ENCODE assay signal across 26 cellular contexts in the genomic region with DNA sequence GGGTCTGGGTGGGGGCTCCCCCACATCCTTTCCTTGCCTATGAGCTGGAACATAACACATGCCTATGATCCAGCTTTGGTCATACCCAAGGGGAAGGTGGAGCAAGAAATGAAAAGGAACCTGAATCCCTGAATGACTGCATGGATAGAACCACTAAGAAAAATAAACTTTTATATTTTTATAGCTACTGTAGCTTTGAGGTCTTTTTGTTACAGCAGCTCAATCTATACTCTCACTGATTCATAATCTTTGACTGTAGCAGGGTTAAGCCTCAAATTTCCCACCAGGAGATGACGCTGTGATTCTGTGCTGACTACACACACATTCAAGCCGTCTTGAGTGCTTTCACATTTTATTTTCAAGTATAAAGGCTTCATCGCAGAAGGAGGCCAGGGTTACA. TPM values are rescaled to one million over a fixed set of nuclear protein-coding genes. Genes with fewer than 3 reads are reported as not detected.
A peak's percentile ranks its signal among the peaks of the same experiment; 100 is the strongest.
DNase-seq lines count a peak whose midpoint lies in the region; ATAC-seq, FAIRE-seq and TF ChIP-seq lines count a peak whose summit lies in the region.
"Had no signal": no experiment of that assay in that cellular context is flagged by ENCODE, and none has a peak within 500 bp of the region (broad histone marks: within the 10 kb centered on the region; RNA-seq: fewer than 3 reads in every experiment).

No MANE protein-coding gene starts in this region.

- peak; percentile 41 for FAIRE-seq in GM12878 (lab: Jason Lieb, UNC)
- FAIRE-seq: A204.1, G401.6, HTR-8/SVneo had no signal

- H3K27ac Mint-ChIP-seq in CD8-positive, alpha-beta T cell = peak overlapping the region; percentile 60
- H3K27ac Mint-ChIP-seq in Caco-2 (ENCODE audit: unreplicated experiment) = no peak overlapping the region
- H3K27ac Mint-ChIP-seq: H9, HFFc6 had no signal

- peaks cover 5% of the 10 kb centered on the region for H3K27me3 Mint-ChIP-seq in CD8-positive, alpha-beta T cell (ENCODE audit: low read depth)
- H3K27me3 Mint-ChIP-seq in Caco-2 (ENCODE audit: insufficient read depth, unreplicated experiment) = no peaks in the 10 kb centered on the region

- H3K27ac ChIP-seq in CD8-positive, alpha-beta T cell (ENCODE audit: low read depth, low read length) = no peak overlapping the region
- H3K27ac ChIP-seq in GM12878 (ENCODE audit: control insufficient read depth, insufficient read depth) (no peak overlapping the region), esophagus muscularis mucosa (replicated peaks in 1 of 4) (no peak overlapping the region)
- H3K27ac ChIP-seq: BLaER1, GM23248, PC-9, SJCRH30 had no signal

- WGBS in GM12878 (ENCODE audit: insufficient coverage, insufficient replicate concordance, low lambda C conversion rate, missing lambda C conversion rate) = 94% methylated on average over 3 of the region's 3 CpGs
- WGBS in esophagus muscularis mucosa = 96% methylated on average over 3 of the region's 3 CpGs

- H2AFZ ChIP-seq in GM12878 (ENCODE audit: control insufficient read depth, low read depth, low read length) = no peak overlapping the region
- H2AFZ ChIP-seq: GM23248, PC-9 had no signal

- peaks cover 4% of the 10 kb centered on the region for H3K4me1 ChIP-seq in CD8-positive, alpha-beta T cell (ENCODE audit: insufficient read depth, low read length)
- no peaks in the 10 kb centered on the region for H3K4me1 ChIP-seq in GM12878 (ENCODE audit: control insufficient read depth, insufficient read depth, low read length)
- peaks cover 5 to 14% (median 12%) of the 10 kb centered on the region in 4 donors for H3K4me1 ChIP-seq in esophagus muscularis mucosa
- no peaks in the 10 kb centered on the region for H3K4me1 ChIP-seq in Caco-2
- H3K4me1 ChIP-seq: SJCRH30 had no signal

- SMC1A ChIA-PET in GM12878 (lab: Charles Lee; ENCODE audit: uncharacterized antibody, unreplicated experiment) = interaction anchor here (0.6 to 1.2 kb wide), 4 partner anchors 11 to 443 kb away, joined by 3 to 6 read pairs (median 3); partner anchors contain the start of genes GIPC1, MISP3 and RFX1

- CTCF ChIA-PET in CD8-positive, alpha-beta T cell (lab: Charles Lee) = interaction anchor here (1.1 to 1.7 kb wide), 3 partner anchors 27 to 173 kb away, joined by 3 to 13 read pairs (median 3); no protein-coding TSS in a partner anchor
- CTCF ChIA-PET in GM12878 (lab: Yijun Ruan, JAX) (interaction anchor here (0.7 to 2.4 kb wide), 4 partner anchors 10 to 174 kb away, joined by 3 to 14 read pairs (median 4); no protein-coding TSS in a partner anchor), Caco-2 (lab: Charles Lee) (interaction anchor here (0.7 kb wide), 1 partner anchor 21 kb away, joined by 3 read pairs; the partner anchor contains the start of gene IL27RA)

- TF ChIP-seq CTCF in CD8-positive, alpha-beta T cell (IDR thresholded peaks at IDR 0.05) = no peak
- TF ChIP-seq CTCF in GM12878 (IDR thresholded peaks at IDR 0.05 in 2 of 3, conservative IDR thresholded peaks at IDR 0.05 in 1 of 3; ENCODE audit: control insufficient read depth in 2 of 3, extremely low read depth in 1 of 3, insufficient read depth in 1 of 3, low read depth in 3 of 3, low read length in 3 of 3) (no peak), esophagus muscularis mucosa (IDR thresholded peaks at IDR 0.05) (no peak), Caco-2 (IDR thresholded peaks at IDR 0.05; ENCODE audit: insufficient read depth in 1 of 2, low read depth in 1 of 2, low read length in 1 of 2, severe bottlenecking in 1 of 2, unreplicated experiment in 1 of 2) (no peak)

- no peak for TF ChIP-seq RAD21 in GM12878 (IDR thresholded peaks at IDR 0.05; ENCODE audit: insufficient read depth, low read depth, low read length)

- no peaks in the 10 kb centered on the region for H3K79me2 ChIP-seq in GM12878 (ENCODE audit: control insufficient read depth, insufficient read depth, low read length)

- H3K9me3 ChIP-seq in CD8-positive, alpha-beta T cell (ENCODE audit: low read length) = no peaks in the 10 kb centered on the region
- H3K9me3 ChIP-seq in GM12878 (replicated peaks; ENCODE audit: control insufficient read depth, insufficient read depth, low read length) = peaks cover 2% of the 10 kb centered on the region; the same call in 1 of the 3 replicates
- peaks cover 0 to 9% (median 4%) of the 10 kb centered on the region in 4 donors for H3K9me3 ChIP-seq in esophagus muscularis mucosa
- peaks cover 6% of the 10 kb centered on the region; the same call in 1 of the 2 replicates for H3K9me3 ChIP-seq in Caco-2
- H3K9me3 ChIP-seq: SJCRH30 had no signal

- peaks cover 14% of the 10 kb centered on the region for H3K4me1 Mint-ChIP-seq in CD8-positive, alpha-beta T cell (ENCODE audit: low read depth)
- H3K4me1 Mint-ChIP-seq in Caco-2 (ENCODE audit: low read depth, unreplicated experiment) = no peaks in the 10 kb centered on the region

- no TSS peak for BruUV-seq in GM12878 (replicated peaks; lab: Mats Ljungman, UMichigan)
- no TSS peak for BruUV-seq in Caco-2 (replicated peaks; lab: Mats Ljungman, UMichigan)

- no peak overlapping the region for H3K4me2 ChIP-seq in GM12878 (ENCODE audit: control insufficient read depth, insufficient read depth)
- H3K4me2 ChIP-seq: BLaER1, PC-9 had no signal

- H3K4me3 Mint-ChIP-seq in CD8-positive, alpha-beta T cell = no peak overlapping the region
- H3K4me3 Mint-ChIP-seq in Caco-2 (ENCODE audit: unreplicated experiment) = no peak overlapping the region
- H3K4me3 Mint-ChIP-seq: CD4-positive, CD25-positive, alpha-beta regulatory T cell; H9; HFFc6 had no signal

- DNase-seq in CD8-positive, alpha-beta T cell = no peak
- no peak for DNase-seq in GM12878 (ENCODE audit: low read depth, low spot score)
- DNase-seq in esophagus muscularis mucosa (ENCODE audit: extremely low spot score) = no peak
- no peak for DNase-seq in Caco-2
- DNase-seq: CD4-positive, CD25-positive, alpha-beta regulatory T cell; COR-L47; GM23248; H9; HFFc6; KG1; MM.1S; NCI-H2029; NCI-H446 treated with DMSO at 0.1 percent for 48 hours; NCI-H526; NCI-H82; NK-92 treated with Interleukin-12 subunit alpha and Interleukin-12 subunit beta, amount 100 ng/mL, for 24 hours; PC-9; SJCRH30 had no signal

- H3K9ac ChIP-seq in GM12878 (ENCODE audit: control insufficient read depth, insufficient read depth, low read length) = no peak overlapping the region
- H3K9ac ChIP-seq: BLaER1, GM23248 had no signal

- H3K9me3 Mint-ChIP-seq in CD8-positive, alpha-beta T cell = no peaks in the 10 kb centered on the region
- H3K9me3 Mint-ChIP-seq in Caco-2 (ENCODE audit: unreplicated experiment) = no peaks in the 10 kb centered on the region
- H3K9me3 Mint-ChIP-seq: HFFc6 had no signal

- no peaks in the 10 kb centered on the region for H3K27me3 ChIP-seq in CD8-positive, alpha-beta T cell (ENCODE audit: insufficient read depth, low read length)
- H3K27me3 ChIP-seq in GM12878 (replicated peaks in 1 of 2; ENCODE audit: control insufficient read depth in 2 of 2, insufficient read depth in 2 of 2, low read length in 1 of 2) (peaks cover 0 to 1% of the 10 kb centered on the region in 2 experiments; a peak in 3 of 4 replicates), esophagus muscularis mucosa (peaks cover 0 to 12% (median 2%) of the 10 kb centered on the region in 4 donors), Caco-2 (replicated peaks; ENCODE audit: control insufficient read depth, insufficient read depth, low read length) (no peaks in the 10 kb centered on the region)

- TF ChIP-seq POLR2A in GM12878 (IDR thresholded peaks at IDR 0.05; ENCODE audit: low read depth, low read length) = no peak
- no peak for TF ChIP-seq POLR2A in esophagus muscularis mucosa (IDR thresholded peaks at IDR 0.05; ENCODE audit: low read depth)

- ATAC-seq in CD8-positive, alpha-beta T cell = no peak
- no peak for ATAC-seq in GM12878
- ATAC-seq: Right ventricle myocardium inferior, SK-N-SH treated with all-trans-retinoic acid at 6 μM for 48 hours had no signal

- TF ChIP-seq EP300 in GM12878 (IDR thresholded peaks at IDR 0.05; ENCODE audit: borderline replicate concordance in 1 of 2, control insufficient read depth in 1 of 2, low read depth in 2 of 2, low read length in 2 of 2) (no peak), esophagus muscularis mucosa (IDR thresholded peaks at IDR 0.05) (no peak)

- peaks cover 47% of the 10 kb centered on the region for H3K36me3 Mint-ChIP-seq in CD8-positive, alpha-beta T cell
- peaks cover 12% of the 10 kb centered on the region for H3K36me3 Mint-ChIP-seq in Caco-2 (ENCODE audit: insufficient read depth, unreplicated experiment)

- intact Hi-C loops in CD8-positive, alpha-beta T cell (cut with DNase I, micrococcal nuclease) = no loop called here
- intact Hi-C loops in GM12878 (cut with micrococcal nuclease; ENCODE audit: unreplicated experiment) (no loop called here), esophagus muscularis mucosa (cut with DNase I) (no loop called here), Caco-2 (cut with micrococcal nuclease; ENCODE audit: unreplicated experiment) (no loop called here)

- POLR2A ChIA-PET in CD8-positive, alpha-beta T cell (lab: Charles Lee) = interaction anchor here (0.9 kb wide), 1 partner anchor 21 kb away, joined by 6 read pairs; the partner anchor contains the start of gene IL27RA
- POLR2A ChIA-PET in GM12878 (lab: Charles Lee) (interaction anchor here (0.6 to 1.5 kb wide), 3 partner anchors 21 to 217 kb away, joined by 3 to 5 read pairs (median 3); partner anchors contain the start of genes IL27RA and RFX1), Caco-2 (lab: Charles Lee) (no interaction called here)

- H3K36me3 ChIP-seq in CD8-positive, alpha-beta T cell (ENCODE audit: insufficient read depth, low read length) = peaks cover 27% of the 10 kb centered on the region
- H3K36me3 ChIP-seq in GM12878 (ENCODE audit: control insufficient read depth in 2 of 2, insufficient read depth in 2 of 2, low read length in 1 of 2) = peaks cover 8 to 12% of the 10 kb centered on the region in 2 experiments; a peak in 3 of 4 replicates
- peaks cover 0 to 24% (median 0%) of the 10 kb centered on the region in 4 donors for H3K36me3 ChIP-seq in esophagus muscularis mucosa
- H3K36me3 ChIP-seq in Caco-2 (ENCODE audit: control insufficient read depth, insufficient read depth, low read length) = no peaks in the 10 kb centered on the region; the same call in 1 of the 2 replicates
- H3K36me3 ChIP-seq: SJCRH30 had no signal

- RAD21 ChIA-PET in GM12878 (lab: Charles Lee; ENCODE audit: unreplicated experiment) = interaction anchor here (0.7 to 1.0 kb wide), 2 partner anchors 69 to 91 kb away, joined by 3 read pairs; no protein-coding TSS in a partner anchor

- in situ Hi-C loops in GM12878 (cut with MboI) = loop anchor here (25.0 kb wide), 1 partner anchor 766 kb away; no protein-coding TSS in a partner anchor

- H4K20me1 ChIP-seq in GM12878 (ENCODE audit: control insufficient read depth, insufficient read depth) = no peaks in the 10 kb centered on the region
- H4K20me1 ChIP-seq: BLaER1 had no signal

- H3K4me3 ChIP-seq in CD8-positive, alpha-beta T cell (ENCODE audit: low read depth, low read length) = no peak overlapping the region
- no peak overlapping the region for H3K4me3 ChIP-seq in GM12878
- no peak overlapping the region for H3K4me3 ChIP-seq in esophagus muscularis mucosa
- H3K4me3 ChIP-seq in Caco-2 (ENCODE audit: low read depth, low read length) = no peak overlapping the region
- H3K4me3 ChIP-seq: BLaER1, GM23248, PC-9, SJCRH30 had no signal

RNA-seq across cellular contexts. Expression of gene PALM3, which starts 8.8 kb away (rescaled TPM):
- total RNA-seq in CD8-positive, alpha-beta T cell = not detected
- total RNA-seq in GM12878 (2013; cell fraction: nucleolus; rRNA removed) = not detected in 2 replicates
- total RNA-seq in GM12878 (2014; rRNA removed) (not detected in 2 replicates), GM12878 (2014; rRNA removed; fragmentation: Illumina TruSeq; extraction: Trizol) (not detected in 2 replicates), GM12878 (2021) (not detected in 2 replicates), esophagus muscularis mucosa (under 1 TPM in 2 of 4 donors, not detected in 2; 0.32 to 0.42 TPM), Caco-2 (2022) (25.9 TPM in 2 replicates)
- not detected for polyA plus RNA-seq in GM12878 (2011; ENCODE audit: low read depth)
- polyA plus RNA-seq in GM12878 (2011; rRNA removed) (not detected in 2 replicates), GM12878 (2014; fragmentation: Illumina TruSeq; extraction: Trizol) (not detected in 2 replicates), GM12878 (2014; fragmentation: Nextera tagmentation; extraction: Ambion mirVana) (not detected), GM12878 (2014; rRNA removed) (not detected in 2 replicates), GM12878 (2016; fragmentation: Nextera tagmentation; extraction: Ambion mirVana) (under 1 TPM in 1 of 2 experiments, not detected in 1; 0.07 TPM)
- 0.03 TPM in 1 of 2 replicates, not detected in the other for polyA plus RNA-seq in GM12878 (2011; cell fraction: cytosol; rRNA removed)
- polyA plus RNA-seq in GM12878 (2011; cell fraction: nucleus; rRNA removed) = 0.07 TPM in 1 of 2 replicates, not detected in the other
- polyA plus RNA-seq in GM12878 (2012) = not detected in 2 replicates
- not detected in 2 replicates for polyA minus RNA-seq in GM12878 (2011; rRNA and poly(A)+ RNA removed)
- not detected in 2 replicates for polyA minus RNA-seq in GM12878 (2011; cell fraction: cytosol; rRNA and poly(A)+ RNA removed)
- not detected in 2 replicates for polyA minus RNA-seq in GM12878 (2011; cell fraction: nucleus; rRNA and poly(A)+ RNA removed)
- total RNA-seq: CD4-positive, CD25-positive, alpha-beta regulatory T cell; GM23248 had no signal
- polyA plus RNA-seq: CD4-positive, CD25-positive, alpha-beta regulatory T cell had no signal

RNA-seq across cellular contexts. Expression of gene MISP3, which starts 19.6 kb away (rescaled TPM):
- under 1 TPM; 0.25 to 0.41 TPM for total RNA-seq in CD8-positive, alpha-beta T cell
- 1.8 and 2.4 TPM in 2 replicates for total RNA-seq in GM12878 (2013; cell fraction: nucleolus; rRNA removed)
- total RNA-seq in GM12878 (2014; rRNA removed) (0.90 and 0.93 TPM in 2 replicates), GM12878 (2014; rRNA removed; fragmentation: Illumina TruSeq; extraction: Trizol) (0.51 and 0.63 TPM in 2 replicates), GM12878 (2021) (1.2 and 1.7 TPM in 2 replicates), esophagus muscularis mucosa (10 to 100 TPM in 1 of 4 donors, 1 to 10 TPM in 3; 1.5 to 11.1 (median 7.6) TPM), Caco-2 (2022) (5.2 TPM in 2 replicates)
- polyA plus RNA-seq in GM12878 (2011; ENCODE audit: low read depth) = not detected
- polyA plus RNA-seq in GM12878 (2011; rRNA removed) (0.56 and 0.98 TPM in 2 replicates), GM12878 (2014; fragmentation: Illumina TruSeq; extraction: Trizol) (0.46 TPM in 2 replicates), GM12878 (2014; fragmentation: Nextera tagmentation; extraction: Ambion mirVana) (under 1 TPM; 0.07 to 0.11 TPM), GM12878 (2014; rRNA removed) (1.4 and 1.7 TPM in 2 replicates), GM12878 (2016; fragmentation: Nextera tagmentation; extraction: Ambion mirVana) (under 1 TPM; 0.52 to 0.66 TPM)
- polyA plus RNA-seq in GM12878 (2011; cell fraction: cytosol; rRNA removed) = 1.4 and 1.8 TPM in 2 replicates
- 6.0 TPM in 2 replicates for polyA plus RNA-seq in GM12878 (2011; cell fraction: nucleus; rRNA removed)
- 0.89 and 1.0 TPM in 2 replicates for polyA plus RNA-seq in GM12878 (2012)
- 0.15 and 0.41 TPM in 2 replicates for polyA minus RNA-seq in GM12878 (2011; rRNA and poly(A)+ RNA removed)
- polyA minus RNA-seq in GM12878 (2011; cell fraction: cytosol; rRNA and poly(A)+ RNA removed) = not detected in 2 replicates
- polyA minus RNA-seq in GM12878 (2011; cell fraction: nucleus; rRNA and poly(A)+ RNA removed) = 1.2 and 2.5 TPM in 2 replicates

RNA-seq across cellular contexts. Expression of gene IL27RA, which starts 21.5 kb away (rescaled TPM):
- 10 to 100 TPM; 25.4 to 25.7 TPM for total RNA-seq in CD8-positive, alpha-beta T cell
- total RNA-seq in GM12878 (2013; cell fraction: nucleolus; rRNA removed) = 30.7 and 34.5 TPM in 2 replicates
- total RNA-seq in GM12878 (2014; rRNA removed) (44.6 and 48.7 TPM in 2 replicates), GM12878 (2014; rRNA removed; fragmentation: Illumina TruSeq; extraction: Trizol) (26.3 and 30.0 TPM in 2 replicates), GM12878 (2021) (51.4 and 52.3 TPM in 2 replicates), esophagus muscularis mucosa (1 to 10 TPM; 3.0 to 5.5 (median 4.5) TPM), Caco-2 (2022) (4.7 and 5.6 TPM in 2 replicates)
- polyA plus RNA-seq in GM12878 (2011; ENCODE audit: low read depth) = 7.8 TPM
- polyA plus RNA-seq in GM12878 (2011; rRNA removed) (43.0 and 63.5 TPM in 2 replicates), GM12878 (2014; fragmentation: Illumina TruSeq; extraction: Trizol) (19.6 and 36.1 TPM in 2 replicates), GM12878 (2014; fragmentation: Nextera tagmentation; extraction: Ambion mirVana) (10 to 100 TPM in 1 of 2 experiments, 1 to 10 TPM in 1; 8.4 to 13.1 TPM), GM12878 (2014; rRNA removed) (40.8 and 43.0 TPM in 2 replicates), GM12878 (2016; fragmentation: Nextera tagmentation; extraction: Ambion mirVana) (10 to 100 TPM; 41.6 to 48.4 TPM)
- polyA plus RNA-seq in GM12878 (2011; cell fraction: cytosol; rRNA removed) = 63.1 and 75.8 TPM in 2 replicates
- polyA plus RNA-seq in GM12878 (2011; cell fraction: nucleus; rRNA removed) = 51.9 and 54.3 TPM in 2 replicates
- polyA plus RNA-seq in GM12878 (2012) = 15.1 and 16.4 TPM in 2 replicates
- 25.6 and 49.2 TPM in 2 replicates for polyA minus RNA-seq in GM12878 (2011; rRNA and poly(A)+ RNA removed)
- 21.1 and 22.8 TPM in 2 replicates for polyA minus RNA-seq in GM12878 (2011; cell fraction: cytosol; rRNA and poly(A)+ RNA removed)
- polyA minus RNA-seq in GM12878 (2011; cell fraction: nucleus; rRNA and poly(A)+ RNA removed) = 11.4 and 17.2 TPM in 2 replicates

RNA-seq across cellular contexts. Expression of gene RLN3, which starts 25.1 kb away (rescaled TPM):
- not detected for total RNA-seq in CD8-positive, alpha-beta T cell
- not detected in 2 replicates for total RNA-seq in GM12878 (2013; cell fraction: nucleolus; rRNA removed)
- total RNA-seq in GM12878 (2014; rRNA removed) = not detected in 2 replicates
- total RNA-seq in GM12878 (2014; rRNA removed; fragmentation: Illumina TruSeq; extraction: Trizol) = not detected in 2 replicates
- not detected in 2 replicates for total RNA-seq in GM12878 (2021)
- polyA plus RNA-seq in GM12878 (2011; ENCODE audit: low read depth) = not detected
- not detected in 2 replicates for polyA plus RNA-seq in GM12878 (2011; rRNA removed)
- polyA plus RNA-seq in GM12878 (2011; cell fraction: cytosol; rRNA removed) = not detected in 2 replicates
- polyA plus RNA-seq in GM12878 (2011; cell fraction: nucleus; rRNA removed) = not detected in 2 replicates
- not detected in 2 replicates for polyA plus RNA-seq in GM12878 (2012)
- not detected in 2 replicates for polyA plus RNA-seq in GM12878 (2014; fragmentation: Illumina TruSeq; extraction: Trizol)
- not detected for polyA plus RNA-seq in GM12878 (2014; fragmentation: Nextera tagmentation; extraction: Ambion mirVana)
- polyA plus RNA-seq in GM12878 (2014; rRNA removed) = 0.16 TPM in 1 of 2 replicates, not detected in the other
- polyA plus RNA-seq in GM12878 (2016; fragmentation: Nextera tagmentation; extraction: Ambion mirVana) = not detected
- not detected in 2 replicates for polyA minus RNA-seq in GM12878 (2011; rRNA and poly(A)+ RNA removed)
- polyA minus RNA-seq in GM12878 (2011; cell fraction: cytosol; rRNA and poly(A)+ RNA removed) = not detected in 2 replicates
- polyA minus RNA-seq in GM12878 (2011; cell fraction: nucleus; rRNA and poly(A)+ RNA removed) = not detected in 2 replicates
- total RNA-seq in esophagus muscularis mucosa = not detected
- not detected in 2 replicates for total RNA-seq in Caco-2 (2022)
- total RNA-seq: CD4-positive, CD25-positive, alpha-beta regulatory T cell; GM23248; H9; HFFc6; PC-9; Right ventricle myocardium inferior; RPMI7951; SJCRH30 had no signal
- polyA plus RNA-seq: AG04450, GM23248 had no signal

RNA-seq across cellular contexts. Expression of gene C19orf67, which starts 32.6 kb away (rescaled TPM):
- not detected for total RNA-seq in CD8-positive, alpha-beta T cell
- total RNA-seq in GM12878 (2013; cell fraction: nucleolus; rRNA removed) = 1.4 TPM in 1 of 2 replicates, not detected in the other
- total RNA-seq in GM12878 (2014; rRNA removed) (not detected in 2 replicates), GM12878 (2014; rRNA removed; fragmentation: Illumina TruSeq; extraction: Trizol) (not detected in 2 replicates), GM12878 (2021) (not detected in 2 replicates), esophagus muscularis mucosa (not detected), Caco-2 (2022) (not detected in 2 replicates)
- not detected for polyA plus RNA-seq in GM12878 (2011; ENCODE audit: low read depth)
- polyA plus RNA-seq in GM12878 (2011; rRNA removed) (not detected in 2 replicates), GM12878 (2014; fragmentation: Illumina TruSeq; extraction: Trizol) (not detected in 2 replicates), GM12878 (2014; fragmentation: Nextera tagmentation; extraction: Ambion mirVana) (not detected), GM12878 (2014; rRNA removed) (not detected in 2 replicates), GM12878 (2016; fragmentation: Nextera tagmentation; extraction: Ambion mirVana) (under 1 TPM in 1 of 2 experiments, not detected in 1; 0.14 TPM)
- polyA plus RNA-seq in GM12878 (2011; cell fraction: cytosol; rRNA removed) = not detected in 2 replicates
- 0.27 and 0.35 TPM in 2 replicates for polyA plus RNA-seq in GM12878 (2011; cell fraction: nucleus; rRNA removed)
- 0.10 TPM in 1 of 2 replicates, not detected in the other for polyA plus RNA-seq in GM12878 (2012)
- not detected in 2 replicates for polyA minus RNA-seq in GM12878 (2011; rRNA and poly(A)+ RNA removed)
- not detected in 2 replicates for polyA minus RNA-seq in GM12878 (2011; cell fraction: cytosol; rRNA and poly(A)+ RNA removed)
- polyA minus RNA-seq in GM12878 (2011; cell fraction: nucleus; rRNA and poly(A)+ RNA removed) = 0.36 and 0.67 TPM in 2 replicates
- total RNA-seq: CD4-positive, CD25-positive, alpha-beta regulatory T cell; GM23248; HFFc6; PC-9; Right ventricle myocardium inferior; RPMI7951; SJCRH30 had no signal
- polyA plus RNA-seq: AG04450; CD4-positive, CD25-positive, alpha-beta regulatory T cell; GM23248 had no signal

Comparison
In these comparisons a context has a peak if more than half of its experiments do, and no peak if none do; other contexts are left out.
1. RNA of gene PALM3, which starts 8.8 kb away (total RNA-seq): 25.9 TPM in Caco-2; 0.32 to 0.42 TPM in esophagus muscularis mucosa, not detected in CD8-positive, alpha-beta T cell and not detected in GM12878; every median in the first group is over 10 times any median in the second.